8 cellular contexts compared by ENCODE assay signal in the genomic region with DNA sequence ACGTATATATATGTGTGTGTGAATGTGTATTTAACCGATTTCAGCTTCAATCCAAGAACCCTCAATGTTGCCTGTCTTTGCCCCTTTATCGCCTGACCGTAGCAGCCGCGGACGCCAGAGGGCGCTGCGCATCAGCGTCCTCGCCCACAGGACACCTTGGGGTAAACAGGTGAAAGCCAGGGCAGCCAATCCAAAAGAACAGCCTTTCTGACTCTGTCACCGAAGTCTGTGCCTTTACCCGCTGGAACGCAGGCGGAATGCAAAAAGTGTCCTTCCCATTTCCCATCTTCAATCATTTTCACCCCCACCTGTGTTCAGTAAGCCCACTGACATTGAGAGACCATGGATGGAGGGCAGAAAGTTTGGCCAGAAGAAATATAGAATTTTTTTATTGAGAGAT. TPM values are rescaled to one million over a fixed set of nuclear protein-coding genes. Genes with fewer than 3 reads are reported as not detected.
DNase-seq lines count a peak whose midpoint lies in the region; ATAC-seq and TF ChIP-seq lines count a peak whose summit lies in the region.

No MANE protein-coding gene starts in this region.

- intact Hi-C loops in heart right ventricle (cut with DNase I): no loop called here
- intact Hi-C loops in cardiac septum (cut with DNase I): no loop called here

- no peaks in the 10 kb centered on the region for H3K9me2 ChIP-seq in GM23338 (ENCODE audit: insufficient read depth)

- no peaks in the 10 kb centered on the region for H3K79me2 ChIP-seq in GM23338 (replicated peaks; ENCODE audit: insufficient read depth)

- no peak for ATAC-seq in heart right ventricle
- ATAC-seq in GM23338: peak; percentile 35

- peak overlapping the region; percentile 99 for H3K4me2 ChIP-seq in GM23338

- no peak overlapping the region for H3K27ac Mint-ChIP-seq in GM23338
- no peak overlapping the region for H3K27ac Mint-ChIP-seq in activated CD4-positive, alpha-beta memory T cell treated with anti-CD3 and anti-CD28 coated beads, Interleukin-2, amount 10 ng/mL, durations not matched to agents 7 days and 5 days

- no peak overlapping the region for H3K27ac ChIP-seq in heart right ventricle
- H3K27ac ChIP-seq in GM23338 (ENCODE audit: low read depth): no peak overlapping the region
- H3K27ac ChIP-seq in iPS-18a (ENCODE audit: low read length): no peak overlapping the region

- TF ChIP-seq CTCF in heart right ventricle (IDR thresholded peaks at IDR 0.05) (peak in 8 of 9 donors; percentile 23 to 62 (median 46)), GM23338 (conservative IDR thresholded peaks at IDR 0.05; ENCODE audit: low read depth in 2 of 2) (peak; percentile 98 to 99)

- peaks cover 0 to 21% (median 10%) of the 10 kb centered on the region in 9 donors for H3K4me1 ChIP-seq in heart right ventricle
- H3K4me1 ChIP-seq in GM23338 (ENCODE audit: insufficient read depth): peaks cover 64% of the 10 kb centered on the region
- H3K4me1 ChIP-seq in iPS-18a (ENCODE audit: control insufficient read depth, low read depth, low read length): peaks cover 30% of the 10 kb centered on the region

- peak; percentile 82 for TF ChIP-seq RAD21 in Ishikawa (IDR thresholded peaks at IDR 0.05; ENCODE audit: low read depth)

- TF ChIP-seq EP300 in Ishikawa (IDR thresholded peaks at IDR 0.05; ENCODE audit: borderline replicate concordance): no peak

- no peaks in the 10 kb centered on the region for H4K20me1 ChIP-seq in GM23338 (replicated peaks; ENCODE audit: insufficient read depth)

- H3K9me3 ChIP-seq in heart right ventricle (no peaks in the 10 kb centered on the region), iPS-18a (ENCODE audit: control insufficient read depth, low read depth, low read length) (no peaks in the 10 kb centered on the region)

- no peak overlapping the region for H2AFZ ChIP-seq in GM23338

- peaks cover 59% of the 10 kb centered on the region for H3K4me1 Mint-ChIP-seq in GM23338
- H3K4me1 Mint-ChIP-seq in activated CD4-positive, alpha-beta memory T cell treated with anti-CD3 and anti-CD28 coated beads, Interleukin-2, amount 10 ng/mL, durations not matched to agents 7 days and 5 days: peaks cover 6% of the 10 kb centered on the region

- POLR2A ChIA-PET in activated CD4-positive, alpha-beta memory T cell treated with anti-CD3 and anti-CD28 coated beads, Interleukin-2, amount 10 ng/mL, durations not matched to agents 7 days and 5 days (lab: Charles Lee): no interaction called here

- no peak overlapping the region for H3K4me3 ChIP-seq in heart right ventricle
- peak overlapping the region; percentile 89 for H3K4me3 ChIP-seq in GM23338
- H3K4me3 ChIP-seq in iPS-18a (ENCODE audit: low read length): peak overlapping the region; percentile 38

- H3F3A ChIP-seq in GM23338 (replicated peaks; ENCODE audit: low read depth): peaks cover 18% of the 10 kb centered on the region

- no peaks in the 10 kb centered on the region; the same call in 2 of the 3 replicates for H3K36me3 Mint-ChIP-seq in GM23338 (ENCODE audit: low read depth)
- peaks cover 9% of the 10 kb centered on the region for H3K36me3 Mint-ChIP-seq in activated CD4-positive, alpha-beta memory T cell treated with anti-CD3 and anti-CD28 coated beads, Interleukin-2, amount 10 ng/mL, durations not matched to agents 7 days and 5 days (ENCODE audit: low read depth)

- H3K4me3 Mint-ChIP-seq in GM23338: peak overlapping the region; percentile 74
- no peak overlapping the region for H3K4me3 Mint-ChIP-seq in activated CD4-positive, alpha-beta memory T cell treated with anti-CD3 and anti-CD28 coated beads, Interleukin-2, amount 10 ng/mL, durations not matched to agents 7 days and 5 days

- H3K9me3 Mint-ChIP-seq in GM23338: no peaks in the 10 kb centered on the region; the same call in 2 of the 3 replicates
- H3K9me3 Mint-ChIP-seq in activated CD4-positive, alpha-beta memory T cell treated with anti-CD3 and anti-CD28 coated beads, Interleukin-2, amount 10 ng/mL, durations not matched to agents 7 days and 5 days: no peaks in the 10 kb centered on the region

- H3K36me3 ChIP-seq in heart right ventricle (no peaks in the 10 kb centered on the region), GM23338 (ENCODE audit: insufficient read depth) (no peaks in the 10 kb centered on the region), iPS-18a (ENCODE audit: control insufficient read depth, low read depth, low read length) (no peaks in the 10 kb centered on the region)

- CTCF ChIA-PET in activated CD4-positive, alpha-beta memory T cell treated with anti-CD3 and anti-CD28 coated beads, Interleukin-2, amount 10 ng/mL, durations not matched to agents 7 days and 5 days (lab: Charles Lee): interaction anchor here (0.6 to 1.9 kb wide), 5 partner anchors 8 to 286 kb away, joined by 3 to 6 read pairs (median 3); no protein-coding TSS in a partner anchor

- no peak overlapping the region for H3K9ac ChIP-seq in iPS-18a (ENCODE audit: low read length)

- WGBS in heart right ventricle, 2 donors: 1 to 2% methylated on average over 15 of the region's 15 CpGs

- peaks cover 38 to 100% (median 99%) of the 10 kb centered on the region in 7 donors for H3K27me3 ChIP-seq in heart right ventricle
- peaks cover 97% of the 10 kb centered on the region for H3K27me3 ChIP-seq in GM23338 (ENCODE audit: insufficient read depth)
- H3K27me3 ChIP-seq in iPS-18a (ENCODE audit: control insufficient read depth, insufficient read depth, low read length): peaks cover 98% of the 10 kb centered on the region

- peaks cover 95% of the 10 kb centered on the region for H3K27me3 Mint-ChIP-seq in GM23338 (ENCODE audit: insufficient read depth, low read depth, poor library complexity)
- peaks cover 81% of the 10 kb centered on the region for H3K27me3 Mint-ChIP-seq in activated CD4-positive, alpha-beta memory T cell treated with anti-CD3 and anti-CD28 coated beads, Interleukin-2, amount 10 ng/mL, durations not matched to agents 7 days and 5 days

- DNase-seq in heart right ventricle (no peak), cardiac septum (ENCODE audit: low spot score) (no peak), GM23338 (ENCODE audit: low spot score) (peak; percentile 92), NCI-H2227 (lab: John Stamatoyannopoulos, UW; ENCODE audit: unreplicated experiment) (no peak)
- peak; percentile 50 for DNase-seq in activated CD4-positive, alpha-beta memory T cell treated with anti-CD3 and anti-CD28 coated beads, Interleukin-2, amount 10 ng/mL, durations not matched to agents 7 days and 5 days
- DNase-seq in stimulated activated CD8-positive, alpha-beta memory T cell treated with anti-CD3 and anti-CD28 coated beads, Interleukin-7, amount 100 ng/mL, for 48 hours (ENCODE audit: extremely low read depth in 1 of 2, low read depth in 1 of 2): peak; percentile 18 to 36

TF ChIP-seq in GM23338, 12 proteins besides CTCF, POLR2A, EP300 and RAD21 (continues in another document):
- TF ChIP-seq EZH2 (IDR thresholded peaks at IDR 0.05; ENCODE audit: low read depth, unreplicated experiment): peak; percentile 66
- TF ChIP-seq ZNF331 (CRISPR knock-in tag; IDR thresholded peaks at IDR 0.05; ENCODE audit: low read depth): no peak

TF ChIP-seq in Ishikawa, 13 proteins besides CTCF, POLR2A, EP300 and RAD21:
- TF ChIP-seq EGR1 (IDR thresholded peaks at IDR 0.05) (no peak), TAF1 (IDR thresholded peaks at IDR 0.05; ENCODE audit: low read depth) (no peak)

RNA-seq across cellular contexts. Expression of a gene that starts 3.6 kb away (rescaled TPM):
- total RNA-seq in heart right ventricle (not detected), cardiac septum (not detected)
- polyA plus RNA-seq in heart right ventricle (not detected), GM23338 (2016; fragmentation: Nextera tagmentation; extraction: Ambion mirVana) (0.45 and 0.77 TPM in 2 replicates)
- 3.0 and 5.2 TPM in 2 replicates for total RNA-seq in GM23338 (2014; rRNA removed; shearing (Covaris generic))
- not detected for total RNA-seq in activated CD4-positive, alpha-beta memory T cell treated with anti-CD3 and anti-CD28 coated beads, Interleukin-2, amount 10 ng/mL, durations not matched to agents 7 days and 5 days

Comparison
In these comparisons a context has a peak if more than half of its experiments do, and no peak if none do; other contexts are left out.
1. DNase-seq: peak in GM23338 (single experiment), activated CD4-positive, alpha-beta memory T cell treated with anti-CD3 and anti-CD28 coated beads, Interleukin-2, amount 10 ng/mL, durations not matched to agents 7 days and 5 days (single experiment) and stimulated activated CD8-positive, alpha-beta memory T cell treated with anti-CD3 and anti-CD28 coated beads, Interleukin-7, amount 100 ng/mL, for 48 hours (2 of 2); none in heart right ventricle (0 of 2), cardiac septum (single experiment) and NCI-H2227 (single experiment).
2. H3K4me3 ChIP-seq: peak in GM23338 (single experiment) and iPS-18a (single experiment); none in heart right ventricle (0 of 10).